ENCODE assay signal across 19 cellular contexts in the genomic region with DNA sequence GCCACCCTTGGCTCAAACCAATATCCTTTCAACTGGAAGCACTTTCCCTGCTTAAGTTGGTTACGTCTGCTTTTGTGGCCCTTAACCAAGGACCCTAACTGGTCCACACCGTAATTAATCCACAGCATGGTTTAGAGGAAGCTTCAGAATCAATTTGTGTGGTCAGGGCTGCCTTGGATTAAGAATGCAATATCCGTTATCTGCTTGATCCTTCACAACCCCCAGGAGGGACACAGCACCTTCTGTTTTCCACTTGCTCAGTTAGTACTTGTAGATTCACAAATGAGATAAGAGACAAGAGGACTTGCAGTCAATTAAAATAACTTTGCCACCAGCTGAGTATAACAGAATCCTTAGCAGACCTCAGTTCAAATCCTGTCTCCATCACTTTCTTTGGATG. TPM values are rescaled to one million over a fixed set of nuclear protein-coding genes. Genes with fewer than 3 reads are reported as not detected.
DNase-seq lines count a peak whose midpoint lies in the region; ATAC-seq lines count a peak whose summit lies in the region.
"Had no signal": no experiment of that assay in that cellular context is flagged by ENCODE, and none has a peak within 500 bp of the region (broad histone marks: within the 10 kb centered on the region; RNA-seq: fewer than 3 reads in every experiment).

No MANE protein-coding gene starts in this region.

- DNase-seq in NCI-H524 (lab: John Stamatoyannopoulos, UW) (peak; percentile 10 to 31), NCI-H524 treated with DMSO at 0.1 percent for 48 hours (lab: John Stamatoyannopoulos, UW) (no peak), NCI-H82 treated with DMSO at 0.1 percent for 48 hours (lab: John Stamatoyannopoulos, UW; ENCODE audit: unreplicated experiment) (peak; percentile 80), mesendoderm (peak; percentile 83)
- DNase-seq in activated naive CD4-positive, alpha-beta T cell treated with anti-CD3 and anti-CD28 coated beads for 36 hours: no peak
- DNase-seq: CD4-positive, alpha-beta T cell; CD8-positive, alpha-beta memory T cell; DMS53; DMS79 treated with DMSO at 0.1 percent for 48 hours; GF-D8; GOT3; H7; HCEC 1CT had no signal

- WGBS in mesendoderm (ENCODE audit: extremely low coverage, insufficient coverage, low lambda C conversion rate): no CpG with 5 or more reads among the region's 3 CpGs

- no peaks in the 10 kb centered on the region for H3K4me1 Mint-ChIP-seq in activated naive CD4-positive, alpha-beta T cell treated with anti-CD3 and anti-CD28 coated beads for 36 hours (ENCODE audit: low read depth)
- H3K4me1 Mint-ChIP-seq: CD8-positive, alpha-beta memory T cell had no signal

- no peaks in the 10 kb centered on the region for H3K27me3 Mint-ChIP-seq in activated naive CD4-positive, alpha-beta T cell treated with anti-CD3 and anti-CD28 coated beads for 36 hours (ENCODE audit: low read depth)
- H3K27me3 Mint-ChIP-seq: CD4-positive, alpha-beta T cell had no signal

- no peak overlapping the region for H3K4ac ChIP-seq in mesendoderm (ENCODE audit: low read depth, low read length)

- ATAC-seq in HG03097 (IDR thresholded peaks at IDR 0.05; ENCODE audit: low FRiP score, unreplicated experiment) (no peak), HG02852 (IDR thresholded peaks at IDR 0.05; ENCODE audit: unreplicated experiment) (no peak)

- intact Hi-C loops in activated naive CD4-positive, alpha-beta T cell treated with anti-CD3 and anti-CD28 coated beads for 36 hours (cut with micrococcal nuclease): no loop called here

- no peaks in the 10 kb centered on the region for H3K79me1 ChIP-seq in mesendoderm (ENCODE audit: low read length)

- no peak overlapping the region for H2BK5ac ChIP-seq in mesendoderm (ENCODE audit: low read length)

- H3K27ac ChIP-seq in mesendoderm (ENCODE audit: low read depth, low read length): no peak overlapping the region
- H3K27ac ChIP-seq: 22Rv1; BLaER1 treated with 17β-estradiol and CSF1 and Interleukin-3, amounts not matched to agents 10 nM and 100 nM had no signal

- H4K8ac ChIP-seq in mesendoderm (ENCODE audit: low read depth, low read length): no peak overlapping the region

- H2AK5ac ChIP-seq in mesendoderm (ENCODE audit: low read length): no peak overlapping the region

- CTCF ChIA-PET in activated naive CD4-positive, alpha-beta T cell treated with anti-CD3 and anti-CD28 coated beads for 36 hours (lab: Charles Lee): no interaction called here

- H3K4me2 ChIP-seq in mesendoderm (ENCODE audit: low read length): no peak overlapping the region

- H3K27me3 ChIP-seq in mesendoderm (ENCODE audit: insufficient read depth, low read length, poor library complexity): no peaks in the 10 kb centered on the region

- no peak overlapping the region for H3K9ac ChIP-seq in mesendoderm (ENCODE audit: low read length)
- H3K9ac ChIP-seq: BLaER1 treated with 17β-estradiol and CSF1 and Interleukin-3, amounts not matched to agents 10 nM and 100 nM had no signal

- no peak overlapping the region for H3K4me3 ChIP-seq in mesendoderm (ENCODE audit: low read length)
- H3K4me3 ChIP-seq: BLaER1 treated with 17β-estradiol and CSF1 and Interleukin-3, amounts not matched to agents 10 nM and 100 nM had no signal

- no peaks in the 10 kb centered on the region for H3K36me3 Mint-ChIP-seq in activated naive CD4-positive, alpha-beta T cell treated with anti-CD3 and anti-CD28 coated beads for 36 hours (ENCODE audit: low read depth)
- H3K36me3 Mint-ChIP-seq: CD14-positive monocyte had no signal

- no peak overlapping the region for H3K23ac ChIP-seq in mesendoderm (ENCODE audit: low read length)

- H2BK15ac ChIP-seq in mesendoderm (replicated peaks; ENCODE audit: low read depth): no peak overlapping the region

- H3K9me3 Mint-ChIP-seq in activated naive CD4-positive, alpha-beta T cell treated with anti-CD3 and anti-CD28 coated beads for 36 hours: peaks cover 3% of the 10 kb centered on the region

- H3K4me1 ChIP-seq in mesendoderm (ENCODE audit: control insufficient read depth, low read depth, low read length): peaks cover 14% of the 10 kb centered on the region

- H3K4me3 Mint-ChIP-seq in activated naive CD4-positive, alpha-beta T cell treated with anti-CD3 and anti-CD28 coated beads for 36 hours: no peak overlapping the region
- H3K4me3 Mint-ChIP-seq: B cell; CD14-positive monocyte; CD4-positive, alpha-beta T cell; CD8-positive, alpha-beta memory T cell had no signal

- no peak overlapping the region for H3K27ac Mint-ChIP-seq in activated naive CD4-positive, alpha-beta T cell treated with anti-CD3 and anti-CD28 coated beads for 36 hours
- H3K27ac Mint-ChIP-seq: B cell; CD4-positive, alpha-beta T cell had no signal

- no peaks in the 10 kb centered on the region for H3K79me2 ChIP-seq in mesendoderm (ENCODE audit: control insufficient read depth, insufficient read depth, low read length)

- no peak overlapping the region for H3K56ac ChIP-seq in mesendoderm (ENCODE audit: low read length)

- no peak overlapping the region for H4K5ac ChIP-seq in mesendoderm (ENCODE audit: low read length)

- H3K36me3 ChIP-seq in mesendoderm (ENCODE audit: control insufficient read depth, insufficient read depth, low read length): no peaks in the 10 kb centered on the region
- H3K36me3 ChIP-seq: BLaER1 treated with 17β-estradiol and CSF1 and Interleukin-3, amounts not matched to agents 10 nM and 100 nM had no signal

- no peak overlapping the region for H3K18ac ChIP-seq in mesendoderm (ENCODE audit: low read length)

- no peak overlapping the region for H2BK120ac ChIP-seq in mesendoderm (ENCODE audit: low read depth, low read length)

RNA-seq across cellular contexts. Expression of a gene that starts 56.9 kb away (rescaled TPM):
- polyA plus RNA-seq in mesendoderm (2013, experiment 1 of 2): 54.5 TPM
- 55.5 TPM for polyA plus RNA-seq in mesendoderm (2013, experiment 2 of 2)
- total RNA-seq in activated naive CD4-positive, alpha-beta T cell treated with anti-CD3 and anti-CD28 coated beads for 36 hours: 10 to 100 TPM; 27.7 to 32.9 TPM

Comparison
In these comparisons a context has a peak if more than half of its experiments do, and no peak if none do; other contexts are left out.
1. DNase-seq: peak in NCI-H524 (2 of 2), NCI-H82 treated with DMSO at 0.1 percent for 48 hours (single experiment) and mesendoderm (single experiment); none in NCI-H524 treated with DMSO at 0.1 percent for 48 hours (single experiment) and activated naive CD4-positive, alpha-beta T cell treated with anti-CD3 and anti-CD28 coated beads for 36 hours (single experiment).